Comparison of ENCODE assay signal across 20 cellular contexts in the genomic region with DNA sequence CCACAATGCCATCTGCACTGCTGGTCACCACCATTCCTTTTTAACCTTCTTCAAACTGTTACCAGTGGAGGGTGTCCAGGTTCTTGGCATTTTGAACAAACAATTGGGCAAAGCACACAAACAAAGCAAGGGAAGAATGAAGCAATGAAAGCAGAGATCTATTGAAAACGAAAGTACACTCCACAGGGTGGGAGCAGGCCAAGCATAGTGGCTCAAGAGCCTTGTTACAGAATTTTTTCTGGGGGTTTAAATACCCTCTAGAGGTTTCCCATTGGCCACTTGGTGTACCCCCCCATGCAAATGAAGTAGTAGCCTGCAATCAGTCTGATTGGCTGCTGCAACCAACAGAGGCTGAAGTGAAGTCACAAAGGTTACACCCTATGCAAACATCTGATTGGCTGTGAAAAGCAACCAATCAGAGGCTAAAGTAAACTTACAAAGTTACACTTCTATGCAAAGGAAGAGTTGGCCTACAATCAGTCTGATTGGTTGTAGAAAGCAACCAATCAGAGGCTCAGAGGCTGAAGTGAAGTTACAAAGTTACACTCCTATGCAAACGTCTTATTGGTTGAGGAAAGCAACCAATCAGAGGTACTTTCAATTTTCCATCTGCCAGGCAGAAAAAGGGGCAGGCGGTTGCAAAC.
A peak's percentile ranks its signal among the peaks of the same experiment; 100 is the strongest.
DNase-seq lines count a peak whose midpoint lies in the region; TF ChIP-seq lines count a peak whose summit lies in the region.
"Had no signal": no experiment of that assay in that cellular context is flagged by ENCODE, and none has a peak within 500 bp of the region (broad histone marks: within the 10 kb centered on the region; RNA-seq: fewer than 3 reads in every experiment).

No MANE protein-coding gene starts in this region.

- CTCF ChIA-PET in Caco-2 (lab: Charles Lee) = no interaction called here

- TF ChIP-seq POLR2A in lower leg skin (IDR thresholded peaks at IDR 0.05) = no peak

- H3K27me3 ChIP-seq in Caco-2 (replicated peaks; ENCODE audit: control insufficient read depth, insufficient read depth, low read length) = no peaks in the 10 kb centered on the region

- 87 to 88% methylated on average over 3 of the region's 3 CpGs for WGBS in lower leg skin, 2 donors

- H3K4me1 Mint-ChIP-seq in Caco-2 (ENCODE audit: low read depth, unreplicated experiment) = no peaks in the 10 kb centered on the region

- POLR2A ChIA-PET in Caco-2 (lab: Charles Lee) = no interaction called here

- H3K4me3 ChIP-seq in Caco-2 (ENCODE audit: low read depth, low read length) (no peak overlapping the region), fibroblast of mammary gland (ENCODE audit: control insufficient read depth, low read depth, low read length) (no peak overlapping the region), lower leg skin (ENCODE audit: low read depth, poor library complexity, severe bottlenecking) (no peak overlapping the region)
- H3K4me3 ChIP-seq: GM12878, thoracic aorta had no signal

- H3K27me3 Mint-ChIP-seq in Caco-2 (ENCODE audit: insufficient read depth, unreplicated experiment) = no peaks in the 10 kb centered on the region

- peak; percentile 40 to 54 for DNase-seq in Caco-2
- peak; percentile 20 for DNase-seq in H4 (ENCODE audit: low spot score)
- DNase-seq in RPMI8226 = peak; percentile 15
- DNase-seq in fibroblast of mammary gland (ENCODE audit: low read depth) = peak; percentile 31
- no peak for DNase-seq in lower leg skin (ENCODE audit: low spot score in 2 of 2)
- no peak for DNase-seq in retina
- no peak for DNase-seq in SKM-1 treated with dmso at 0.1 percent for 144 hours (lab: John Stamatoyannopoulos, UW; ENCODE audit: unreplicated experiment)
- DNase-seq: activated B cell treated with CpG ODN at 0.5 μM for 24 hours, activated gamma-delta T cell treated with Interleukin-2 at 50 U/mL for 16 hours, anterior cingulate cortex, C1 segment of cervical spinal cord, cortex of kidney, head of caudate nucleus, midbrain, NCI-H1436, NCI-H446 treated with DMSO at 0.1 percent for 48 hours, nucleus accumbens had no signal

- intact Hi-C loops in Caco-2 (cut with micrococcal nuclease; ENCODE audit: unreplicated experiment) = loop anchor here (5.0 kb wide), 1 partner anchor 193 kb away; no protein-coding TSS in a partner anchor
- intact Hi-C loops in lower leg skin (cut with DNase I; ENCODE audit: low total_unique reads) = loop anchor here (10.0 kb wide), 1 partner anchor 195 kb away; no protein-coding TSS in a partner anchor

- no peaks in the 10 kb centered on the region for H3K36me3 ChIP-seq in Caco-2 (ENCODE audit: control insufficient read depth, insufficient read depth, low read length)
- H3K36me3 ChIP-seq: thoracic aorta had no signal

- H3K9me3 ChIP-seq in Caco-2 = 0 out of 2 replicates have a peak, but pooled peaks cover 7% of the 10 kb centered on the region
- H3K9me3 ChIP-seq: thoracic aorta had no signal

- no TSS peak for BruUV-seq in Caco-2 (replicated peaks; lab: Mats Ljungman, UMichigan)

- peaks cover 11% of the 10 kb centered on the region; the same call in 1 of the 2 replicates for H3K4me1 ChIP-seq in Caco-2

- TF ChIP-seq CTCF in Caco-2 (IDR thresholded peaks at IDR 0.05; ENCODE audit: insufficient read depth in 1 of 2, low read depth in 1 of 2, low read length in 1 of 2, severe bottlenecking in 1 of 2, unreplicated experiment in 1 of 2) (no peak), fibroblast of mammary gland (conservative IDR thresholded peaks at IDR 0.05; ENCODE audit: control insufficient read depth, insufficient read depth, low read depth, low read length) (no peak), lower leg skin (IDR thresholded peaks at IDR 0.05) (no peak)

- H3K9me3 Mint-ChIP-seq in Caco-2 (ENCODE audit: unreplicated experiment) = no peaks in the 10 kb centered on the region

- H3K4me3 Mint-ChIP-seq in Caco-2 (ENCODE audit: unreplicated experiment) = no peak overlapping the region
- H3K4me3 Mint-ChIP-seq: activated B cell treated with CpG ODN at 0.5 μM for 24 hours, IgD-negative memory B cell had no signal

- H3K36me3 Mint-ChIP-seq in Caco-2 (ENCODE audit: insufficient read depth, unreplicated experiment) = no peaks in the 10 kb centered on the region

- H3K27ac Mint-ChIP-seq in Caco-2 (ENCODE audit: unreplicated experiment) = no peak overlapping the region
- H3K27ac Mint-ChIP-seq: activated B cell treated with CpG ODN at 0.5 μM for 24 hours, IgD-negative memory B cell had no signal

Comparison
In these comparisons a context has a peak if more than half of its experiments do, and no peak if none do; other contexts are left out.
1. DNase-seq: peak in Caco-2 (2 of 2), H4 (single experiment), RPMI8226 (single experiment) and fibroblast of mammary gland (single experiment); none in lower leg skin (0 of 2), retina (single experiment) and SKM-1 treated with dmso at 0.1 percent for 144 hours (single experiment).